ENCODE assay signal across 33 cellular contexts in the genomic region with DNA sequence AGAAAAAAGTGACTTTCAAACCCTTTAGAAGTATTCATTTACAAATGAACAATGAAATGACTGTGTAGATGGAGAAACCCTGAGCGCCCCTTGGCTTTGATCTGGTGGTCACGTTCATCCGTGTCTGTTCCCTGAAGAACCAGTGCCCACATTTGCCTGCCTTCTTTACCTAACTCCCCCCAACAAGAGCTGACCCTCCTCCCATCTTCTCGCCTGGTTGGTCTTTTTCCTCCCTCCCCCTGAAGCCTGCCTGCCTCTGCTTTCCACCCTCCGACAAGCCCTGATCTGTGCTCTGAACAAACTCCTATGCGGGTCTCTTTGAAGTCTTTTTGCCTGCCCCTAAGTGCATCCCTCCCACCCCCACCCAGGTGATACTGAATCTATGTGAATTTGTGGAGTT.
"Had no signal": no experiment of that assay in that cellular context is flagged by ENCODE, and none has a peak within 500 bp of the region (broad histone marks: within the 10 kb centered on the region; RNA-seq: fewer than 3 reads in every experiment).

No MANE protein-coding gene starts in this region.

- H3K4me1 ChIP-seq: adrenal gland, body of pancreas, foreskin keratinocyte, gastrocnemius medialis had no signal

- H3K27me3 Mint-ChIP-seq: activated B cell treated with CpG ODN at 0.5 μM for 24 hours; activated CD8-positive, alpha-beta T cell treated with anti-CD3 and anti-CD28 coated beads for 36 hours; activated naive CD4-positive, alpha-beta T cell treated with anti-CD3 and anti-CD28 coated beads, Interleukin-2, amount 50 U/mL, for 24 hours; activated naive CD8-positive, alpha-beta T cell treated with anti-CD3 and anti-CD28 coated beads for 36 hours; activated naive CD8-positive, alpha-beta T cell treated with anti-CD3 and anti-CD28 coated beads, Interleukin-2, amount 50 U/mL, for 24 hours; activated T-helper 17 cell treated with anti-CD3 and anti-CD28 coated beads, Interleukin-2, amount 50 U/mL, for 72 hours; effector memory CD8-positive, alpha-beta T cell; T-helper 17 cell had no signal

- H3K27me3 ChIP-seq: adrenal gland, body of pancreas, esophagus muscularis mucosa, foreskin keratinocyte, gastrocnemius medialis had no signal

- DNase-seq: activated B cell treated with CpG ODN at 0.5 μM for 24 hours; activated CD4-positive, alpha-beta T cell treated with anti-CD3 and anti-CD28 coated beads for 48 hours; activated CD4-positive, alpha-beta T cell treated with anti-CD3 and anti-CD28 coated beads, Interleukin-2, amount 50 U/mL, for 1 hour; activated CD4-positive, alpha-beta T cell treated with anti-CD3 and anti-CD28 coated beads, Interleukin-2, amount 50 U/mL, for 48 hours; activated CD8-positive, alpha-beta memory T cell treated with anti-CD3 and anti-CD28 coated beads for 24 hours; activated CD8-positive, alpha-beta T cell treated with anti-CD3 and anti-CD28 coated beads for 36 hours; activated effector memory CD4-positive, alpha-beta T cell treated with Interleukin-2 at 50 U/mL for 16 hours; activated naive CD4-positive, alpha-beta T cell treated with anti-CD3 and anti-CD28 coated beads for 36 hours; activated naive CD8-positive, alpha-beta T cell treated with anti-CD3 and anti-CD28 coated beads for 36 hours; activated naive CD8-positive, alpha-beta T cell treated with anti-CD3 and anti-CD28 coated beads, Interleukin-2, amount 50 U/mL, for 24 hours; activated T-cell treated with anti-CD3 and anti-CD28 coated beads, Interleukin-2, amount 50 U/mL, for 4 hours; adrenal gland; amygdala; aorta; body of pancreas; caudate nucleus; cortex of kidney; dermis blood vessel endothelial cell; effector CD4-positive, alpha-beta T cell; effector memory CD8-positive, alpha-beta T cell; erythroblast; foreskin keratinocyte; gastrocnemius medialis; glutamatergic neuron; T-helper 1 cell; T-helper 17 cell; T1000; WERI-Rb-1 had no signal

- H3K4me3 Mint-ChIP-seq: activated B cell treated with CpG ODN at 0.5 μM for 24 hours; activated CD8-positive, alpha-beta T cell treated with anti-CD3 and anti-CD28 coated beads for 36 hours; activated naive CD4-positive, alpha-beta T cell treated with anti-CD3 and anti-CD28 coated beads for 36 hours; activated naive CD4-positive, alpha-beta T cell treated with anti-CD3 and anti-CD28 coated beads, Interleukin-2, amount 50 U/mL, for 24 hours; activated naive CD8-positive, alpha-beta T cell treated with anti-CD3 and anti-CD28 coated beads for 36 hours; activated naive CD8-positive, alpha-beta T cell treated with anti-CD3 and anti-CD28 coated beads, Interleukin-2, amount 50 U/mL, for 24 hours; activated T-cell treated with anti-CD3 and anti-CD28 coated beads, Interleukin-2, amount 50 U/mL, for 4 hours; activated T-helper 17 cell treated with anti-CD3 and anti-CD28 coated beads, Interleukin-2, amount 50 U/mL, for 72 hours; effector memory CD8-positive, alpha-beta T cell; T-helper 17 cell; T-helper 2 cell treated with Interferon-gamma antibody and Interleukin-4, amounts not matched to agents 5 μg/mL and 100 μg/mL, for 36 hours had no signal

- H3K27ac ChIP-seq: adrenal gland, body of pancreas, esophagus muscularis mucosa, foreskin keratinocyte, gastrocnemius medialis, WERI-Rb-1 had no signal

- H3K9me3 ChIP-seq: adrenal gland, body of pancreas, esophagus muscularis mucosa, gastrocnemius medialis had no signal

- H3K36me3 ChIP-seq: adrenal gland, esophagus muscularis mucosa, gastrocnemius medialis, WERI-Rb-1 had no signal

- H3K9me3 Mint-ChIP-seq: activated B cell treated with CpG ODN at 0.5 μM for 24 hours; activated CD8-positive, alpha-beta T cell treated with anti-CD3 and anti-CD28 coated beads for 36 hours; activated naive CD4-positive, alpha-beta T cell treated with anti-CD3 and anti-CD28 coated beads, Interleukin-2, amount 50 U/mL, for 24 hours; activated naive CD8-positive, alpha-beta T cell treated with anti-CD3 and anti-CD28 coated beads for 36 hours; activated naive CD8-positive, alpha-beta T cell treated with anti-CD3 and anti-CD28 coated beads, Interleukin-2, amount 50 U/mL, for 24 hours; activated T-cell treated with anti-CD3 and anti-CD28 coated beads, Interleukin-2, amount 50 U/mL, for 4 hours; activated T-helper 17 cell treated with anti-CD3 and anti-CD28 coated beads, Interleukin-2, amount 50 U/mL, for 72 hours; effector memory CD8-positive, alpha-beta T cell; T-helper 2 cell treated with Interferon-gamma antibody and Interleukin-4, amounts not matched to agents 5 μg/mL and 100 μg/mL, for 36 hours had no signal

- H3K27ac Mint-ChIP-seq: activated B cell treated with CpG ODN at 0.5 μM for 24 hours; activated CD8-positive, alpha-beta T cell treated with anti-CD3 and anti-CD28 coated beads for 36 hours; activated naive CD4-positive, alpha-beta T cell treated with anti-CD3 and anti-CD28 coated beads for 36 hours; activated naive CD8-positive, alpha-beta T cell treated with anti-CD3 and anti-CD28 coated beads for 36 hours; activated naive CD8-positive, alpha-beta T cell treated with anti-CD3 and anti-CD28 coated beads, Interleukin-2, amount 50 U/mL, for 24 hours had no signal

- H3K4me3 ChIP-seq: adrenal gland, body of pancreas, esophagus muscularis mucosa, gastrocnemius medialis had no signal

- ATAC-seq: activated CD4-positive, CD25-positive, alpha-beta regulatory T cell treated with anti-CD3 and anti-CD28 coated beads, Interleukin-2, amount 50 U/mL, for 24 hours; activated CD8-positive, alpha-beta T cell treated with anti-CD3 and anti-CD28 coated beads for 36 hours; activated naive CD8-positive, alpha-beta T cell treated with anti-CD3 and anti-CD28 coated beads, Interleukin-2, amount 50 U/mL, for 24 hours; activated T-cell treated with anti-CD3 and anti-CD28 coated beads, Interleukin-2, amount 50 U/mL, for 4 hours; activated T-helper 17 cell treated with anti-CD3 and anti-CD28 coated beads, Interleukin-2, amount 50 U/mL, for 72 hours; body of pancreas; effector memory CD8-positive, alpha-beta T cell; foreskin keratinocyte; gastrocnemius medialis; T-helper 17 cell had no signal
